In the genomic region with DNA sequence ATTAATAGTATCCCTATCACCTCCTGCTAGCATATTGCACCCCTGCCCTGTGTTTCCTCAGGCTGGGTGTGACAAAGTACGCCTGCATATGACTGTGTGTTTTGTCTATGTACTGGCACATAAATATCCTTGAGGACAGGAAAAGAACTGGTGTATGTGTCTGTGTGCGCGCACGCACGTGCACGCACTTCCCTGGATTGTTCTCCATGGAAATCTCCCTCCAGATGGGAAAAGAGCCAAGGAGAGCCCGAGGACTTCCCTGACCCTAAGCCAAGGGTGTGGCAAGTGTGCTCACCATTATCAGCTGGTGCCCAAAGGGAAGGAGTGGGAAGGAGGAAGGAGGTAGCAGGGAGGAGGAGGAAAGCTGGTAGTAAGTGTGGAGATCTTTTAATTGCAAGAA, we compare ENCODE assay signal across 18 cellular contexts.
DNase-seq lines count a peak whose midpoint lies in the region; ATAC-seq, FAIRE-seq and TF ChIP-seq lines count a peak whose summit lies in the region.
"Had no signal": no experiment of that assay in that cellular context is flagged by ENCODE, and none has a peak within 500 bp of the region (broad histone marks: within the 10 kb centered on the region; RNA-seq: fewer than 3 reads in every experiment).

No MANE protein-coding gene starts in this region.

- H3K4me1 Mint-ChIP-seq in T-cell, result peaks cover 67 to 80% (median 75%) of the 10 kb centered on the region in 3 donors
- H3K4me1 Mint-ChIP-seq in activated T-cell treated with anti-CD3 and anti-CD28 coated beads, Interleukin-2, amount 50 U/mL, for 4 hours (ENCODE audit: low read depth), result peaks cover 63% of the 10 kb centered on the region

- CTCF ChIA-PET in T-cell (lab: Charles Lee), result interaction anchor here (0.5 to 1.4 kb wide), 4 partner anchors 9 to 42 kb away, joined by 3 to 5 read pairs (median 4); no protein-coding TSS in a partner anchor
- CTCF ChIA-PET in endothelial cell of umbilical vein (lab: Charles Lee), result interaction anchor here (0.9 to 2.8 kb wide), 7 partner anchors 10 to 199 kb away, joined by 3 to 16 read pairs (median 7); no protein-coding TSS in a partner anchor

- no peak overlapping the region for H3K4me3 Mint-ChIP-seq in T-cell
- no peak overlapping the region for H3K4me3 Mint-ChIP-seq in activated T-cell treated with anti-CD3 and anti-CD28 coated beads, Interleukin-2, amount 50 U/mL, for 4 hours

- intact Hi-C loops in endothelial cell of umbilical vein (cut with micrococcal nuclease), result loop anchor here (1.0 kb wide), 4 partner anchors 18 to 134 kb away; no protein-coding TSS in a partner anchor
- intact Hi-C loops in right lobe of liver (cut with DNase I), result no loop called here
- intact Hi-C loops in kidney (cut with DNase I), result no loop called here

- H3K27me3 ChIP-seq in endothelial cell of umbilical vein (ENCODE audit: control insufficient read depth in 2 of 2, insufficient read depth in 2 of 2, low read length in 2 of 2) (no peaks in the 10 kb centered on the region), right lobe of liver (no peaks in the 10 kb centered on the region), small intestine (ENCODE audit: control insufficient read depth in 2 of 2, insufficient read depth in 2 of 2, low read length in 2 of 2) (no peaks in the 10 kb centered on the region)
- H3K27me3 ChIP-seq: BLaER1 had no signal

- FAIRE-seq in endothelial cell of umbilical vein (lab: Jason Lieb, UNC) (peak; percentile 80), small intestine (lab: Jason Lieb, UNC) (no peak), kidney (lab: Jason Lieb, UNC) (no peak)
- FAIRE-seq: endometrium had no signal

- H4K20me1 ChIP-seq in endothelial cell of umbilical vein (replicated peaks; ENCODE audit: control insufficient read depth, extremely low read depth, insufficient read depth, low read length), result no peaks in the 10 kb centered on the region

- H3K27ac ChIP-seq in endothelial cell of umbilical vein (ENCODE audit: insufficient read depth, low read depth, low read length), result peak overlapping the region; percentile 59
- no peak overlapping the region for H3K27ac ChIP-seq in right lobe of liver
- peak overlapping the region; percentile 23 to 85 for H3K27ac ChIP-seq in small intestine (ENCODE audit: low read depth in 1 of 2, low read length in 1 of 2)
- no peak overlapping the region for H3K27ac ChIP-seq in kidney (ENCODE audit: low read depth in 2 of 2, low read length in 2 of 2)
- H3K27ac ChIP-seq: BLaER1, parathyroid adenoma had no signal

- TF ChIP-seq POLR2A in endothelial cell of umbilical vein (IDR thresholded peaks at IDR 0.05; ENCODE audit: low read depth, low read length) (no peak), right lobe of liver (IDR thresholded peaks at IDR 0.05) (no peak)

- POLR2A ChIA-PET in T-cell (lab: Charles Lee) (interaction anchor here (0.5 to 1.6 kb wide), 5 partner anchors 8 to 647 kb away, joined by 4 to 9 read pairs (median 4); no protein-coding TSS in a partner anchor), endothelial cell of umbilical vein (lab: Charles Lee) (interaction anchor here (0.7 to 1.2 kb wide), 4 partner anchors 15 to 129 kb away, joined by 3 read pairs; no protein-coding TSS in a partner anchor)

- H3K36me3 ChIP-seq in endothelial cell of umbilical vein (ENCODE audit: control insufficient read depth in 2 of 2, extremely low read depth in 1 of 2, insufficient read depth in 2 of 2, low read length in 2 of 2) (no peaks in the 10 kb centered on the region), right lobe of liver (no peaks in the 10 kb centered on the region), small intestine (ENCODE audit: control insufficient read depth in 2 of 2, insufficient read depth in 2 of 2, low read length in 2 of 2) (no peaks in the 10 kb centered on the region), kidney (ENCODE audit: control insufficient read depth in 1 of 2, insufficient read depth in 2 of 2, low read length in 2 of 2) (no peaks in the 10 kb centered on the region)

- no peak for DNase-seq in T-cell
- peak; percentile 98 for DNase-seq in endothelial cell of umbilical vein (ENCODE audit: low read depth, low spot score)
- peak in 2 of 3 donors; percentile 38 to 55 for DNase-seq in right lobe of liver
- DNase-seq in small intestine, result peak; percentile 98
- DNase-seq in HCEC 1CT, result no peak
- DNase-seq in activated T-cell treated with anti-CD3 and anti-CD28 coated beads, Interleukin-2, amount 50 U/mL, for 4 hours, result no peak
- DNase-seq in NCI-H1694 (lab: John Stamatoyannopoulos, UW), result no peak
- no peak for DNase-seq in kidney
- DNase-seq: activated CD4-positive, alpha-beta T cell treated with anti-CD3 and anti-CD28 coated beads, Interleukin-2, amount 50 U/mL, for 48 hours; activated gamma-delta T cell; central memory CD4-positive, alpha-beta T cell; DND-41; NCI-H1930; NCI-H748 treated with DMSO at 0.1 percent for 48 hours had no signal

- no peaks in the 10 kb centered on the region for H3K79me2 ChIP-seq in endothelial cell of umbilical vein (ENCODE audit: control insufficient read depth, insufficient read depth, low read length)

- H3K9me3 ChIP-seq in endothelial cell of umbilical vein (replicated peaks; ENCODE audit: control insufficient read depth, insufficient read depth, low read length) (no peaks in the 10 kb centered on the region), right lobe of liver (no peaks in the 10 kb centered on the region), small intestine (ENCODE audit: control insufficient read depth, low read depth) (no peaks in the 10 kb centered on the region), kidney (ENCODE audit: control insufficient read depth in 1 of 2, low read length in 2 of 2) (no peaks in the 10 kb centered on the region)

- dilution Hi-C loops in endothelial cell of umbilical vein (cut with MboI; ENCODE audit: extremely low pct_ligation_motif_present, low sequenced_read_pairs), result no loop called here

- BruUV-seq in endothelial cell of umbilical vein (replicated peaks; lab: Mats Ljungman, UMichigan), result no TSS peak

- ATAC-seq in T-cell (replicated peaks in 1 of 4) (no peak), right lobe of liver (peak; percentile 72 to 86 (median 75))
- ATAC-seq in activated T-cell treated with anti-CD3 and anti-CD28 coated beads, Interleukin-2, amount 50 U/mL, for 4 hours, result no peak
- ATAC-seq: HCT116 had no signal

- no peaks in the 10 kb centered on the region for H3K9me1 ChIP-seq in endothelial cell of umbilical vein (replicated peaks; ENCODE audit: control insufficient read depth, extremely low read depth, insufficient read depth, low read length)

- TF ChIP-seq CTCF in endothelial cell of umbilical vein (IDR thresholded peaks at IDR 0.05; ENCODE audit: extremely low read depth in 1 of 2, insufficient read depth in 1 of 2, low read depth in 1 of 2, low read length in 2 of 2), result no peak
- TF ChIP-seq CTCF in right lobe of liver (IDR thresholded peaks at IDR 0.05), result no peak
- TF ChIP-seq CTCF in kidney (IDR thresholded peaks at IDR 0.05; ENCODE audit: borderline replicate concordance, extremely low read depth, insufficient read depth), result no peak

- H3K4me1 ChIP-seq in endothelial cell of umbilical vein (ENCODE audit: control insufficient read depth, extremely low read depth, insufficient read depth, low read length) (peaks cover 15% of the 10 kb centered on the region), right lobe of liver (peaks cover 0 to under 1% (median 0%) of the 10 kb centered on the region in 4 donors), small intestine (ENCODE audit: control insufficient read depth in 2 of 2, insufficient read depth in 1 of 2, low read depth in 1 of 2, low read length in 1 of 2) (peaks cover 2 to 8% of the 10 kb centered on the region in 2 donors), kidney (ENCODE audit: control insufficient read depth in 1 of 2, insufficient read depth in 1 of 2, low read depth in 1 of 2, low read length in 2 of 2) (peaks cover 6 to 11% of the 10 kb centered on the region in 2 donors)

- H3K9me3 Mint-ChIP-seq in T-cell, result peaks cover 0 to 5% (median 0%) of the 10 kb centered on the region in 3 donors
- H3K9me3 Mint-ChIP-seq in activated T-cell treated with anti-CD3 and anti-CD28 coated beads, Interleukin-2, amount 50 U/mL, for 4 hours, result no peaks in the 10 kb centered on the region

- H3K4me2 ChIP-seq in endothelial cell of umbilical vein (ENCODE audit: insufficient read depth, low read length), result peak overlapping the region; percentile 37
- H3K4me2 ChIP-seq: BLaER1 had no signal

- H3K9ac ChIP-seq in endothelial cell of umbilical vein (replicated peaks; ENCODE audit: extremely low read depth, insufficient read depth, low read length) (peak overlapping the region; percentile 19), kidney (ENCODE audit: low read length in 2 of 2) (no peak overlapping the region)
- H3K9ac ChIP-seq: BLaER1, parathyroid adenoma had no signal

- H3K36me3 Mint-ChIP-seq in T-cell, result peaks cover 45% of the 10 kb centered on the region
- H3K36me3 Mint-ChIP-seq in activated T-cell treated with anti-CD3 and anti-CD28 coated beads, Interleukin-2, amount 50 U/mL, for 4 hours (ENCODE audit: insufficient read depth), result peaks cover 46% of the 10 kb centered on the region

- H3K27me3 Mint-ChIP-seq in T-cell, result no peaks in the 10 kb centered on the region
- no peaks in the 10 kb centered on the region for H3K27me3 Mint-ChIP-seq in activated T-cell treated with anti-CD3 and anti-CD28 coated beads, Interleukin-2, amount 50 U/mL, for 4 hours (ENCODE audit: low read depth)

- H3K27ac Mint-ChIP-seq in T-cell, result peak overlapping the region; percentile 48 to 87

- peak overlapping the region; percentile 39 for H2AFZ ChIP-seq in endothelial cell of umbilical vein (ENCODE audit: low read depth, low read length)
- H2AFZ ChIP-seq: parathyroid adenoma had no signal

- 77% methylated on average over 7 of the region's 7 CpGs for WGBS in right lobe of liver (ENCODE audit: insufficient coverage, low coverage, low lambda C conversion rate, missing lambda C conversion rate)
- WGBS in small intestine, 3 donors, result 6 to 53% (median 38%) methylated on average over 7 of the region's 7 CpGs

- H3K4me3 ChIP-seq in endothelial cell of umbilical vein (replicated peaks in 1 of 3; ENCODE audit: insufficient read depth in 1 of 3, low read depth in 1 of 3, low read length in 3 of 3) (no peak overlapping the region), right lobe of liver (no peak overlapping the region), small intestine (ENCODE audit: low read depth in 1 of 2, low read length in 2 of 2) (no peak overlapping the region), kidney (ENCODE audit: low read length in 2 of 2) (no peak overlapping the region)
- H3K4me3 ChIP-seq: BLaER1 had no signal

TF ChIP-seq in endothelial cell of umbilical vein, 7 proteins besides CTCF, POLR2A, EP300 and RAD21 (continues in another document):
- peak; percentile 45 for TF ChIP-seq FOS (IDR thresholded peaks at IDR 0.05; ENCODE audit: borderline replicate concordance, insufficient read depth, low read length)
- TF ChIP-seq POLR2AphosphoS5 (IDR thresholded peaks at IDR 0.05; ENCODE audit: insufficient read depth, low read depth, low read length), result peak; percentile 65
- peak; percentile 70 for TF ChIP-seq GATA2 (IDR thresholded peaks at IDR 0.05; ENCODE audit: insufficient read depth, insufficient read length, low read depth, low read length)
- no peak for TF ChIP-seq EZH2 (IDR thresholded peaks at IDR 0.05; ENCODE audit: borderline replicate concordance, low read depth, low read length, severe bottlenecking)
- no peak for TF ChIP-seq MYC (IDR thresholded peaks at IDR 0.05; ENCODE audit: low read depth, low read length)
- TF ChIP-seq JUN (IDR thresholded peaks at IDR 0.05; ENCODE audit: borderline replicate concordance, insufficient read depth, insufficient read length, low read depth), result peak; percentile 48

Comparison
In these comparisons a context has a peak if more than half of its experiments do, and no peak if none do; other contexts are left out.
1. ATAC-seq: peak in right lobe of liver (4 of 4); none in T-cell (0 of 4) and activated T-cell treated with anti-CD3 and anti-CD28 coated beads, Interleukin-2, amount 50 U/mL, for 4 hours (0 of 2).
2. DNase-seq: peak in endothelial cell of umbilical vein (single experiment), right lobe of liver (2 of 3) and small intestine (single experiment); none in T-cell (0 of 34), HCEC 1CT (single experiment), activated T-cell treated with anti-CD3 and anti-CD28 coated beads, Interleukin-2, amount 50 U/mL, for 4 hours (single experiment), NCI-H1694 (single experiment) and kidney (single experiment).
3. H3K27ac ChIP-seq: peak in endothelial cell of umbilical vein (single experiment) and small intestine (2 of 2); none in right lobe of liver (0 of 3) and kidney (0 of 2).